ENCODE assay signal across 23 cellular contexts in genomic region chr6:152166897-152167296, GRCh38.
"Had no signal": no experiment of that assay in that cellular context is flagged by ENCODE, and none has a peak within 500 bp of the region (broad histone marks: within the 10 kb centered on the region; RNA-seq: fewer than 3 reads in every experiment).

No MANE protein-coding gene starts in this region.

- H3K4me3 Mint-ChIP-seq: activated naive CD4-positive, alpha-beta T cell treated with anti-CD3 and anti-CD28 coated beads, Interleukin-2, amount 50 U/mL, for 24 hours; endodermal cell; immature natural killer cell; mesothelial cell of epicardium; natural killer cell had no signal

- H3K27ac Mint-ChIP-seq: activated naive CD4-positive, alpha-beta T cell treated with anti-CD3 and anti-CD28 coated beads, Interleukin-2, amount 50 U/mL, for 24 hours; endodermal cell; mesothelial cell of epicardium had no signal

- H3K36me3 ChIP-seq: breast epithelium, colonic mucosa, ovary, prostate gland, WERI-Rb-1 had no signal

- H3K4me3 ChIP-seq: breast epithelium, colonic mucosa, esophagus squamous epithelium, ovary, prostate gland, right lobe of liver, stomach, suprapubic skin, tibial nerve had no signal

- DNase-seq: activated CD4-positive, alpha-beta T cell treated with anti-CD3 and anti-CD28 coated beads for 1 hour; activated gamma-delta T cell treated with Interleukin-2 at 50 U/mL for 16 hours; activated T-cell treated with anti-CD3 and anti-CD28 coated beads, Interleukin-2, amount 50 U/mL, for 1 hour; colonic mucosa; endodermal cell; esophagus squamous epithelium; immature natural killer cell; natural killer cell; ovary; right lobe of liver; small intestine; stimulated activated CD4-positive, alpha-beta T cell treated with anti-CD3 and anti-CD28 coated beads, Interleukin-2, amount 100 ng/mL, for 24 hours; stomach; T-helper 1 cell; WERI-Rb-1 had no signal

- H3K27me3 Mint-ChIP-seq: activated naive CD4-positive, alpha-beta T cell treated with anti-CD3 and anti-CD28 coated beads, Interleukin-2, amount 50 U/mL, for 24 hours; stimulated activated memory B cell treated with anti-CD40 and anti-IgM and Interleukin-4, amounts not matched to agents 10 μg/mL and 1 μg/mL and 100 μg/mL, for 72 hours had no signal

- H3K4me1 ChIP-seq: breast epithelium, colonic mucosa, prostate gland, right lobe of liver, suprapubic skin, tibial nerve had no signal

- H3K9me3 Mint-ChIP-seq: endodermal cell, immature natural killer cell, natural killer cell had no signal

- H3K27ac ChIP-seq: breast epithelium, colonic mucosa, esophagus squamous epithelium, ovary, prostate gland, right lobe of liver, stomach, suprapubic skin, tibial nerve, WERI-Rb-1 had no signal

- ATAC-seq: left lobe of liver; natural killer cell; stimulated activated memory B cell treated with anti-CD40 and anti-IgM and Interleukin-4, amounts not matched to agents 10 μg/mL and 1 μg/mL and 100 μg/mL, for 72 hours had no signal

- H3K4me1 Mint-ChIP-seq: endodermal cell, mesothelial cell of epicardium had no signal

- H3K9me3 ChIP-seq: breast epithelium, colonic mucosa, esophagus squamous epithelium, ovary, prostate gland, right lobe of liver, stomach, suprapubic skin, tibial nerve had no signal

- H3K27me3 ChIP-seq: breast epithelium, colonic mucosa, esophagus squamous epithelium, ovary, right lobe of liver, stomach, suprapubic skin, tibial nerve had no signal
